Comparison of ENCODE assay signal across 8 cellular contexts in the genomic region with DNA sequence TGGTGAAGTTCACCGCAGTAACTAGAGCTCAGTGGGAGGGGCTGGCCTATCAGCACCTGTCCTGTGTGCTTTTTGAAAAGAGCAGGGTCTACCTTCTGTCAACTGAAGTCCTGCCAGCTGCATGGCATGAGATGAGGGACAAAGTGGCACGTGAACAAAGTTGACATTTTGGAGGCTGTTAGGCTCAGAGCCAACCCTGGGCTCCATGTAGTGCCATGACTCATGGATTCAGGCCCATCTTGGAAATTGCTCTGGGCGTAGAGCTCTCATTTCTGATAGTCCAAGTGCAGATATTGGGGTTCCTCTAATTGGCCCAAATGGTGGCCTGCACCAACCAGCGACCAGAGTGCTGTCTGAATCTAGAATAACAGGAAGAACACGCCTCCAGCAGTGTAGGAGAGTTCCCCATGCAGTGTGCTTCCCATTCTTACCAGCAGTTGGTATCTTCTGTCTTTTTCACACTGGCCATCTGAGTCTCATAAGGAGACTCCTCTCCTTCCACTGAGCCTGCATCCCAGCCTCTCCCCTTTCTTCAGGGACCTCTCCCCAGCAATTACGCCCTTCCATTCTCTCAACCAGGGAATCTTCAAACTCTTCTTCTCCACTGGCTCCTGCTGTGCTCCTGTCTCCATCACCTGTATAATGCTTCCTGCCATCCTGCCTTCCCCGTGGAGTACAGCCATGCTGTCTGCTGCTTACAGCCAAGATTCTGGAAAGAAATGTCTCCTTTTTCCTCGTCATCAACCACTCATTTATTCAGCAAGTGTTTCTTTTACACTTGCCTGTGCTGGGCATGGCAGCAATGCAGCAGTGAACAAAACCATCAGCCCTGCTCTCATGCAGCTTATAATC. TPM values are rescaled to one million over a fixed set of nuclear protein-coding genes. Genes with fewer than 3 reads are reported as not detected.
DNase-seq lines count a peak whose midpoint lies in the region; ATAC-seq and TF ChIP-seq lines count a peak whose summit lies in the region.

No MANE protein-coding gene starts in this region.

- H3K27ac ChIP-seq in RWPE1: peak overlapping the region; percentile 54
- H3K27ac ChIP-seq in tibial artery: no peak overlapping the region

- no peak overlapping the region for H3K27ac Mint-ChIP-seq in activated naive CD4-positive, alpha-beta T cell treated with anti-CD3 and anti-CD28 coated beads for 36 hours

- intact Hi-C loops in activated naive CD4-positive, alpha-beta T cell treated with anti-CD3 and anti-CD28 coated beads for 36 hours (cut with micrococcal nuclease): no loop called here
- intact Hi-C loops in tibial artery (cut with DNase I; ENCODE audit: low total_unique reads): no loop called here

- no peaks in the 10 kb centered on the region for H3K9me3 Mint-ChIP-seq in activated naive CD4-positive, alpha-beta T cell treated with anti-CD3 and anti-CD28 coated beads for 36 hours

- POLR2A ChIA-PET in RWPE1 (lab: Yijun Ruan, JAX; ENCODE audit: low non-redundant PET): no interaction called here

- DNase-seq in activated naive CD4-positive, alpha-beta T cell treated with anti-CD3 and anti-CD28 coated beads for 36 hours: peak; percentile 11
- no peak for DNase-seq in activated naive CD4-positive, alpha-beta T cell (lab: John Stamatoyannopoulos, UW)
- DNase-seq in RWPE1 (ENCODE audit: low spot score) (no peak), fibroblast of villous mesenchyme (ENCODE audit: low read depth) (no peak), tibial artery (peak; percentile 62 to 65), NCI-H82 treated with DMSO at 0.1 percent for 48 hours (lab: John Stamatoyannopoulos, UW; ENCODE audit: unreplicated experiment) (no peak)

- peaks cover 0 to 40% (median 18%) of the 10 kb centered on the region in 4 donors for H3K4me1 ChIP-seq in tibial artery

- TF ChIP-seq CTCF in RWPE1 (conservative IDR thresholded peaks at IDR 0.05; ENCODE audit: low read depth) (no peak), fibroblast of villous mesenchyme (IDR thresholded peaks at IDR 0.05; ENCODE audit: insufficient read depth, low read depth, low read length) (peak; percentile 23), tibial artery (IDR thresholded peaks at IDR 0.05) (no peak)

- no peak overlapping the region for H3K4me3 Mint-ChIP-seq in activated naive CD4-positive, alpha-beta T cell treated with anti-CD3 and anti-CD28 coated beads for 36 hours

- no peaks in the 10 kb centered on the region for H3K27me3 Mint-ChIP-seq in activated naive CD4-positive, alpha-beta T cell treated with anti-CD3 and anti-CD28 coated beads for 36 hours (ENCODE audit: low read depth)

- no peaks in the 10 kb centered on the region for H3K9me3 ChIP-seq in tibial artery

- CTCF ChIA-PET in activated naive CD4-positive, alpha-beta T cell treated with anti-CD3 and anti-CD28 coated beads for 36 hours (lab: Charles Lee): interaction anchor here (0.6 to 1.9 kb wide), 4 partner anchors 13 to 161 kb away, joined by 3 to 8 read pairs (median 4); no protein-coding TSS in a partner anchor
- CTCF ChIA-PET in RWPE1 (lab: Yijun Ruan, JAX): interaction anchor here (0.6 to 1.7 kb wide), 2 partner anchors 74 to 790 kb away, joined by 4 read pairs; no protein-coding TSS in a partner anchor

- H3K36me3 Mint-ChIP-seq in activated naive CD4-positive, alpha-beta T cell treated with anti-CD3 and anti-CD28 coated beads for 36 hours (ENCODE audit: low read depth): peaks cover 23% of the 10 kb centered on the region

- H3K4me3 ChIP-seq in fibroblast of villous mesenchyme (ENCODE audit: low read depth, low read length): no peak overlapping the region
- H3K4me3 ChIP-seq in tibial artery: no peak overlapping the region

- no peaks in the 10 kb centered on the region for H3K36me3 ChIP-seq in tibial artery

- ATAC-seq in GM19035 (IDR thresholded peaks at IDR 0.05; ENCODE audit: unreplicated experiment) (no peak), GM21381 (IDR thresholded peaks at IDR 0.05; ENCODE audit: unreplicated experiment) (no peak)

- peaks cover 80% of the 10 kb centered on the region for H3K4me1 Mint-ChIP-seq in activated naive CD4-positive, alpha-beta T cell treated with anti-CD3 and anti-CD28 coated beads for 36 hours (ENCODE audit: low read depth)

- no peaks in the 10 kb centered on the region for H3K27me3 ChIP-seq in tibial artery

RNA-seq across cellular contexts. Expression of gene IRF1, which starts 30.4 kb away (rescaled TPM):
- 10 to 100 TPM; 84.3 to 88.4 TPM for total RNA-seq in activated naive CD4-positive, alpha-beta T cell treated with anti-CD3 and anti-CD28 coated beads for 36 hours
- total RNA-seq in fibroblast of villous mesenchyme: 27.1 and 56.6 TPM in 2 replicates

Comparison
In these comparisons a context has a peak if more than half of its experiments do, and no peak if none do; other contexts are left out.
1. DNase-seq: peak in activated naive CD4-positive, alpha-beta T cell treated with anti-CD3 and anti-CD28 coated beads for 36 hours (single experiment) and tibial artery (2 of 2); none in activated naive CD4-positive, alpha-beta T cell (0 of 4), RWPE1 (single experiment), fibroblast of villous mesenchyme (single experiment) and NCI-H82 treated with DMSO at 0.1 percent for 48 hours (single experiment).